In the genomic region with DNA sequence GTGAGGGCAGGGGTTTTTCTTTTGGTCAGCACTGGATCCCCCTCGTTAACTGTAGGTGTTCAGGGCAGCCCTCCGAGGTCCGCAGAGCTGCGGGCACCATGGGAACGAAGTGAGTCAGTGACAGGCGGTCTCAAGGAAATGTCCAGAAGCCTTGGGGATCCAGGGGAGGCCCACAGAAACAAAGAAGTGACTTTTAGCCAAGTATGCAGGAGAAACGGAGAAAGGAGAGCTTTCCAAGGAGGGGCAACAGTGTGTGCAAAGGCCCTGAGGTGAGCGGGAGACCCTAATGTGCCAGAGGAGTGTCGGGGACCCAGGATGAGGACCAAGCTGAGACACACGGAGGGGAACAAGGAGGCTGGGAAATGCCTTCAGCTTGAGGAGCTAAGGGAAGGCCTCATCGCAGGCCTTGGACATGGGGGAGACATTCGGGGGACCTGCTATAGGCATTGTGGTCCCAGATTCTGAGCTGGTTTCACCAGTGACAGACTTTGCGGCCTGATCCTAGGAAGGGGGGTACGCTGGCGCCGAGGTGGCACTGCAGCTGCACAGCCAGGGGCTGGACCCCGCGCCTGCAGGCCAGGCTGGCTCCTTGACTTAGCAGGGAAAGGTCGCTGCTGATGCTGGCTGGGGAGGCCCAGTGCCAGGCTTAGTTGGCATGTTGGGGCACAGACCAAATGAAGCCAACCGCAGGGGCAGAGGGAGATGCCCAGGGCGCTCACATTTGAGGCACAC, we compare ENCODE assay signal across 1 cellular context.
TF ChIP-seq lines count a peak whose summit lies in the region.

No MANE protein-coding gene starts in this region.

TF ChIP-seq in GM23338, 12 proteins besides CTCF, POLR2A, EP300 and RAD21 (continued from another document):
- no peak for TF ChIP-seq ZNF462 (CRISPR knock-in tag; IDR thresholded peaks at IDR 0.05)
- no peak for TF ChIP-seq ZNF331 (CRISPR knock-in tag; IDR thresholded peaks at IDR 0.05; ENCODE audit: low read depth)
- TF ChIP-seq CREB1 (CRISPR knock-in tag; IDR thresholded peaks at IDR 0.05; ENCODE audit: low read depth): no peak
- TF ChIP-seq, protein P1, sequence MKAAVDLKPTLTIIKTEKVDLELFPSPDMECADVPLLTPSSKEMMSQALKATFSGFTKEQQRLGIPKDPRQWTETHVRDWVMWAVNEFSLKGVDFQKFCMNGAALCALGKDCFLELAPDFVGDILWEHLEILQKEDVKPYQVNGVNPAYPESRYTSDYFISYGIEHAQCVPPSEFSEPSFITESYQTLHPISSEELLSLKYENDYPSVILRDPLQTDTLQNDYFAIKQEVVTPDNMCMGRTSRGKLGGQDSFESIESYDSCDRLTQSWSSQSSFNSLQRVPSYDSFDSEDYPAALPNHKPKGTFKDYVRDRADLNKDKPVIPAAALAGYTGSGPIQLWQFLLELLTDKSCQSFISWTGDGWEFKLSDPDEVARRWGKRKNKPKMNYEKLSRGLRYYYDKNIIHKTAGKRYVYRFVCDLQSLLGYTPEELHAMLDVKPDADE (IDR thresholded peaks at IDR 0.05): no peak
